Comparison of ENCODE assay signal across 8 cellular contexts in the genomic region with DNA sequence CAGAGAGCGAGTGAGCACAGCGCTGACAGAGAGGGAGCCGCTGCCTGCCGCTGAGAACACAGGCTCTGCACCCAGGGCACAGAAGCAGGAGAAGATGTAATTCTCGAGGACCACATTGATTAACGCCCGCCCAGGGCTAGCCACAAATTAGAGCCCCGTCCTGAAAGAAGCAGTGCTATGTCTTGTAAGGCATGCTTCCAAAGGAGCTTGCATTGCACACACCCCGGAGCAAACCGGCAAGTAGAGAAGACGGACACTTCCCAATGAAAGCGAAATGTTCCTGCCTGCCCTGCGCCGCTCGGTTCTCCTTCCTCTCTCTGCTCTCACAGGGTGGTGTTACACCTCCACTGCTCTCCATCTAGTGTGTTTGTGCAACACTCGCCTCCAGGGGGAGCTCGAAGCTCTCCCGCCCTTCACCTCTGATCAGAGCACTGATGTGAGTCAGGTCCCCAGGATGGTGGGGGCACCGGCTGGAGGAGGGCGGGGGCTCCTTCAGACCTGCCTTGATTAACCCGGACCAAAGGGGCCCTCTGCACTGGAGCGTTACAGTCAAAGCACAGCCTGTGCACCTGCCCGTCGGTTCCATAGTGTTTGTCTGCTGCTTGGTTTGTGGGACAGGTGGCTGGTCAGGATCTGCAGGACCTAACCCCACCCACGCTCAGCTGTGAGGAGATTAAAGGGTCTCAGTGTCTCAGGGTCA.
DNase-seq lines count a peak whose midpoint lies in the region; ATAC-seq, FAIRE-seq and TF ChIP-seq lines count a peak whose summit lies in the region.

No MANE protein-coding gene starts in this region.

- peak in 11 of 12 donors; percentile 32 to 58 (median 49) for TF ChIP-seq CTCF in heart left ventricle (IDR thresholded peaks at IDR 0.05)
- TF ChIP-seq CTCF in GM12878 (IDR thresholded peaks at IDR 0.05 in 2 of 3, conservative IDR thresholded peaks at IDR 0.05 in 1 of 3; ENCODE audit: control insufficient read depth in 2 of 3, extremely low read depth in 1 of 3, insufficient read depth in 1 of 3, low read depth in 3 of 3, low read length in 3 of 3): peak; percentile 86 to 93 (median 89)

- H3K27me3 Mint-ChIP-seq in T-helper 17 cell: peaks cover 63% of the 10 kb centered on the region

- POLR2A ChIA-PET in GM12878 (lab: Charles Lee): interaction anchor here (0.6 to 1.4 kb wide), 3 partner anchors 33 to 548 kb away, joined by 4 to 6 read pairs (median 5); no protein-coding TSS in a partner anchor

- no peak overlapping the region for H3K27ac Mint-ChIP-seq in T-helper 17 cell

- H3K36me3 Mint-ChIP-seq in T-helper 17 cell (ENCODE audit: low read depth): no peaks in the 10 kb centered on the region

- SMC1A ChIA-PET in GM12878 (lab: Charles Lee; ENCODE audit: uncharacterized antibody, unreplicated experiment): interaction anchor here (0.6 to 2.7 kb wide), 17 partner anchors 12 to 334 kb away, joined by 3 to 18 read pairs (median 4); a partner anchor contains a TSS

- H3K4me1 ChIP-seq in heart left ventricle (peaks cover 0 to 4% (median 0%) of the 10 kb centered on the region in 12 donors), GM12878 (ENCODE audit: control insufficient read depth, insufficient read depth, low read length) (peaks cover 6% of the 10 kb centered on the region)

- no TSS peak for BruUV-seq in GM12878 (replicated peaks; lab: Mats Ljungman, UMichigan)

- H3K4me1 Mint-ChIP-seq in T-helper 17 cell: peaks cover 9% of the 10 kb centered on the region

- intact Hi-C loops in heart left ventricle (cut with DNase I): loop anchor here in 1 of 10 donors (10.0 kb wide), 1 partner anchor 1624 kb away; no protein-coding TSS in a partner anchor
- intact Hi-C loops in cardiac septum (cut with DNase I): no loop called here
- intact Hi-C loops in GM12878 (cut with micrococcal nuclease; ENCODE audit: unreplicated experiment): loop anchor here (2.0 to 10.0 kb wide), 3 partner anchors 144 to 314 kb away; no protein-coding TSS in a partner anchor

- peak overlapping the region; percentile 69 for H3K4me3 Mint-ChIP-seq in T-helper 17 cell

- in situ Hi-C loops in GM12878 (cut with MboI): no loop called here

- H3K9ac ChIP-seq in GM12878 (ENCODE audit: control insufficient read depth, insufficient read depth, low read length): no peak overlapping the region

- CTCF ChIA-PET in GM12878 (lab: Yijun Ruan, JAX): interaction anchor here (0.5 to 2.5 kb wide), 46 partner anchors 8 to 593 kb away, joined by 3 to 14 read pairs (median 4); a partner anchor contains a TSS

- 3 to 6% (median 4%) methylated on average over 17 to 25 of the region's 25 CpGs for WGBS in heart left ventricle, 4 donors
- 2% methylated on average over 24 of the region's 25 CpGs for WGBS in GM12878 (ENCODE audit: insufficient coverage, insufficient replicate concordance, low lambda C conversion rate, missing lambda C conversion rate)

- H4K20me1 ChIP-seq in GM12878 (ENCODE audit: control insufficient read depth, insufficient read depth): no peaks in the 10 kb centered on the region; the same call in 1 of the 2 replicates

- H3K36me3 ChIP-seq in heart left ventricle (no peaks in the 10 kb centered on the region), GM12878 (ENCODE audit: control insufficient read depth in 2 of 2, insufficient read depth in 2 of 2, low read length in 1 of 2) (no peaks in the 10 kb centered on the region)

- peak in 1 of 5 donors; percentile 60 for DNase-seq in heart left ventricle
- DNase-seq in cardiac septum (ENCODE audit: low spot score): no peak
- peak; percentile 68 for DNase-seq in NCI-H146 treated with DMSO at 0.1 percent for 48 hours (lab: John Stamatoyannopoulos, UW; ENCODE audit: unreplicated experiment)
- peak in 2 of 3 donors; percentile 26 to 40 for DNase-seq in T-helper 17 cell
- DNase-seq in GM12878 (ENCODE audit: low read depth, low spot score): no peak
- peak; percentile 72 for DNase-seq in kidney tubule cell (ENCODE audit: low spot score)
- DNase-seq in stimulated activated CD4-positive, alpha-beta T cell treated with anti-CD3 and anti-CD28 coated beads, TNF-alpha, amount 100 ng/mL, for 1 hour (ENCODE audit: low read depth in 3 of 3, low spot score in 1 of 3): peak; percentile 3 to 51 (median 12)

- no peak overlapping the region for H3K27ac ChIP-seq in heart left ventricle
- H3K27ac ChIP-seq in GM12878 (ENCODE audit: control insufficient read depth, insufficient read depth): no peak overlapping the region

- TF ChIP-seq POLR2A in heart left ventricle (IDR thresholded peaks at IDR 0.05): no peak
- TF ChIP-seq POLR2A in GM12878 (IDR thresholded peaks at IDR 0.05; ENCODE audit: low read depth, low read length): no peak

- H3K79me2 ChIP-seq in GM12878 (ENCODE audit: control insufficient read depth, insufficient read depth, low read length): no peaks in the 10 kb centered on the region

- H3K9me3 ChIP-seq in heart left ventricle (no peaks in the 10 kb centered on the region), T-helper 17 cell (ENCODE audit: control insufficient read depth, low read length, poor library complexity, severe bottlenecking) (no peaks in the 10 kb centered on the region), GM12878 (replicated peaks; ENCODE audit: control insufficient read depth, insufficient read depth, low read length) (no peaks in the 10 kb centered on the region; the same call in 2 of the 3 replicates)

- no peak overlapping the region for H3K4me3 ChIP-seq in heart left ventricle
- H3K4me3 ChIP-seq in GM12878: peak overlapping the region; percentile 24; the same call in 1 of the 2 replicates

- H3K4me2 ChIP-seq in GM12878 (ENCODE audit: control insufficient read depth, insufficient read depth): 0 out of 2 replicates have a peak overlapping the region, but pooled peaks have one; percentile 26

- peak in 3 of 4 donors; percentile 50 to 69 (median 61) for ATAC-seq in heart left ventricle
- peak; percentile 87 for ATAC-seq in HG02970 (IDR thresholded peaks at IDR 0.05; ENCODE audit: low FRiP score, unreplicated experiment)
- ATAC-seq in T-helper 17 cell: peak; percentile 86
- peak; percentile 96 for ATAC-seq in GM12878

- no peak overlapping the region for H2AFZ ChIP-seq in GM12878 (ENCODE audit: control insufficient read depth, low read depth, low read length)

- FAIRE-seq in GM12878 (lab: Jason Lieb, UNC): peak; percentile 90

- H3K27me3 ChIP-seq in heart left ventricle (peaks cover 0 to 59% (median 11%) of the 10 kb centered on the region in 9 donors), GM12878 (replicated peaks in 1 of 2; ENCODE audit: control insufficient read depth in 2 of 2, insufficient read depth in 2 of 2, low read length in 1 of 2) (no peaks in the 10 kb centered on the region)

- no peak for TF ChIP-seq EP300 in GM12878 (IDR thresholded peaks at IDR 0.05; ENCODE audit: borderline replicate concordance in 1 of 2, control insufficient read depth in 1 of 2, low read depth in 2 of 2, low read length in 2 of 2)

- RAD21 ChIA-PET in GM12878 (lab: Charles Lee; ENCODE audit: unreplicated experiment): interaction anchor here (0.6 to 2.2 kb wide), 19 partner anchors 21 to 654 kb away, joined by 3 to 14 read pairs (median 4); a partner anchor contains a TSS

- TF ChIP-seq RAD21 in GM12878 (IDR thresholded peaks at IDR 0.05; ENCODE audit: insufficient read depth, low read depth, low read length): peak; percentile 89

TF ChIP-seq in GM12878, 131 proteins besides CTCF, POLR2A, EP300 and RAD21 (continues in another document):
- TF ChIP-seq NBN (IDR thresholded peaks at IDR 0.05) (0 out of 2 replicates have a peak, but pooled peaks have one; percentile 47), CHD4 (IDR thresholded peaks at IDR 0.05) (no peak), SMARCA5 (IDR thresholded peaks at IDR 0.05) (peak; percentile 59; the same call in 1 of the 2 replicates), IKZF2 (IDR thresholded peaks at IDR 0.05) (0 out of 4 replicates have a peak, but pooled peaks of 1 of the 2 experiments have one; percentile 12), SMC3 (IDR thresholded peaks at IDR 0.05; ENCODE audit: borderline replicate concordance, low read length) (peak; percentile 81), SREBF2 (IDR thresholded peaks at IDR 0.05; ENCODE audit: low read length) (no peak), EED (IDR thresholded peaks at IDR 0.05; ENCODE audit: low read depth) (peak; percentile 24; the same call in 1 of the 2 replicates), BHLHE40 (IDR thresholded peaks at IDR 0.05; ENCODE audit: borderline replicate concordance in 1 of 2, low read depth in 2 of 2, low read length in 1 of 2) (peak in 1 of 2 experiments; percentile 39; a peak in 1 of 4 replicates)
- TF ChIP-seq, protein P1, sequence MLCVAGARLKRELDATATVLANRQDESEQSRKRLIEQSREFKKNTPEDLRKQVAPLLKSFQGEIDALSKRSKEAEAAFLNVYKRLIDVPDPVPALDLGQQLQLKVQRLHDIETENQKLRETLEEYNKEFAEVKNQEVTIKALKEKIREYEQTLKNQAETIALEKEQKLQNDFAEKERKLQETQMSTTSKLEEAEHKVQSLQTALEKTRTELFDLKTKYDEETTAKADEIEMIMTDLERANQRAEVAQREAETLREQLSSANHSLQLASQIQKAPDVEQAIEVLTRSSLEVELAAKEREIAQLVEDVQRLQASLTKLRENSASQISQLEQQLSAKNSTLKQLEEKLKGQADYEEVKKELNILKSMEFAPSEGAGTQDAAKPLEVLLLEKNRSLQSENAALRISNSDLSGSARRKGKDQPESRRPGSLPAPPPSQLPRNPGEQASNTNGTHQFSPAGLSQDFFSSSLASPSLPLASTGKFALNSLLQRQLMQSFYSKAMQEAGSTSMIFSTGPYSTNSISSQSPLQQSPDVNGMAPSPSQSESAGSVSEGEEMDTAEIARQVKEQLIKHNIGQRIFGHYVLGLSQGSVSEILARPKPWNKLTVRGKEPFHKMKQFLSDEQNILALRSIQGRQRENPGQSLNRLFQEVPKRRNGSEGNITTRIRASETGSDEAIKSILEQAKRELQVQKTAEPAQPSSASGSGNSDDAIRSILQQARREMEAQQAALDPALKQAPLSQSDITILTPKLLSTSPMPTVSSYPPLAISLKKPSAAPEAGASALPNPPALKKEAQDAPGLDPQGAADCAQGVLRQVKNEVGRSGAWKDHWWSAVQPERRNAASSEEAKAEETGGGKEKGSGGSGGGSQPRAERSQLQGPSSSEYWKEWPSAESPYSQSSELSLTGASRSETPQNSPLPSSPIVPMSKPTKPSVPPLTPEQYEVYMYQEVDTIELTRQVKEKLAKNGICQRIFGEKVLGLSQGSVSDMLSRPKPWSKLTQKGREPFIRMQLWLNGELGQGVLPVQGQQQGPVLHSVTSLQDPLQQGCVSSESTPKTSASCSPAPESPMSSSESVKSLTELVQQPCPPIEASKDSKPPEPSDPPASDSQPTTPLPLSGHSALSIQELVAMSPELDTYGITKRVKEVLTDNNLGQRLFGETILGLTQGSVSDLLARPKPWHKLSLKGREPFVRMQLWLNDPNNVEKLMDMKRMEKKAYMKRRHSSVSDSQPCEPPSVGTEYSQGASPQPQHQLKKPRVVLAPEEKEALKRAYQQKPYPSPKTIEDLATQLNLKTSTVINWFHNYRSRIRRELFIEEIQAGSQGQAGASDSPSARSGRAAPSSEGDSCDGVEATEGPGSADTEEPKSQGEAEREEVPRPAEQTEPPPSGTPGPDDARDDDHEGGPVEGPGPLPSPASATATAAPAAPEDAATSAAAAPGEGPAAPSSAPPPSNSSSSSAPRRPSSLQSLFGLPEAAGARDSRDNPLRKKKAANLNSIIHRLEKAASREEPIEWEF (IDR thresholded peaks at IDR 0.05; ENCODE audit: insufficient replicate concordance, low read depth, low read length): no peak

Comparison
In these comparisons a context has a peak if more than half of its experiments do, and no peak if none do; other contexts are left out.
1. DNase-seq: peak in NCI-H146 treated with DMSO at 0.1 percent for 48 hours (single experiment), T-helper 17 cell (2 of 3), kidney tubule cell (single experiment) and stimulated activated CD4-positive, alpha-beta T cell treated with anti-CD3 and anti-CD28 coated beads, TNF-alpha, amount 100 ng/mL, for 1 hour (3 of 3); none in cardiac septum (single experiment) and GM12878 (single experiment).
2. Peak in every context shown above with its lines, with median percentiles within 50 percentile points of each other: ATAC-seq.